ENCODE assay signal across 8 cellular contexts in genomic region chr5:154714271-154714986, GRCh38. TPM values are rescaled to one million over a fixed set of nuclear protein-coding genes. Genes with fewer than 3 reads are reported as not detected.
DNase-seq lines count a peak whose midpoint lies in the region; ATAC-seq and TF ChIP-seq lines count a peak whose summit lies in the region.

No MANE protein-coding gene starts in this region.

- DNase-seq in AG08395 (ENCODE audit: low spot score) (peak; percentile 40), T-helper 17 cell (no peak), left lobe of liver (ENCODE audit: low spot score) (no peak), tibial artery (no peak), COLO829 (ENCODE audit: low spot score) (no peak), NCI-H1436 treated with DMSO at 0.1 percent for 48 hours (lab: John Stamatoyannopoulos, UW) (no peak)

- H3K4me3 Mint-ChIP-seq in T-helper 17 cell = no peak overlapping the region

- no peaks in the 10 kb centered on the region for H3K36me3 Mint-ChIP-seq in T-helper 17 cell (ENCODE audit: low read depth)

- peaks cover 0 to 30% (median 6%) of the 10 kb centered on the region in 4 donors for H3K4me1 ChIP-seq in tibial artery

- TF ChIP-seq CTCF in tibial artery (IDR thresholded peaks at IDR 0.05) = no peak

- peaks cover 5% of the 10 kb centered on the region for H3K4me1 Mint-ChIP-seq in T-helper 17 cell

- H3K27me3 Mint-ChIP-seq in T-helper 17 cell = no peaks in the 10 kb centered on the region

- intact Hi-C loops in tibial artery (cut with DNase I; ENCODE audit: low total_unique reads) = no loop called here

- H3K4me3 ChIP-seq in tibial artery = peak overlapping the region in 1 of 2 donors; percentile 2

- H3K27ac Mint-ChIP-seq in T-helper 17 cell = peak overlapping the region; percentile 41

- H3K27ac ChIP-seq in tibial artery = no peak overlapping the region

- H3K36me3 ChIP-seq in tibial artery = no peaks in the 10 kb centered on the region

- H3K27me3 ChIP-seq in tibial artery = no peaks in the 10 kb centered on the region

- ATAC-seq in GM18907 (IDR thresholded peaks at IDR 0.05; ENCODE audit: unreplicated experiment) (peak; percentile 92), HG03159 (IDR thresholded peaks at IDR 0.05; ENCODE audit: unreplicated experiment) (peak; percentile 79), T-helper 17 cell (peak; percentile 45), left lobe of liver (peak; percentile 95)

- H3K9me3 ChIP-seq in T-helper 17 cell (ENCODE audit: control insufficient read depth, low read length, poor library complexity, severe bottlenecking) (no peaks in the 10 kb centered on the region), tibial artery (no peaks in the 10 kb centered on the region)

RNA-seq across cellular contexts. Expression of gene LARP1, which starts 40.7 kb away (rescaled TPM):
- total RNA-seq in T-helper 17 cell (100 to 1,000 TPM; 121 to 125 TPM), left lobe of liver (83.2 TPM)

Comparison
In these comparisons a context has a peak if more than half of its experiments do, and no peak if none do; other contexts are left out.
1. ATAC-seq: peak in every context shown above with its lines; median percentile 95 in left lobe of liver; 92 in GM18907; 79 in HG03159; 45 in T-helper 17 cell.